ENCODE assay signal across 1 cellular context in the genomic region with DNA sequence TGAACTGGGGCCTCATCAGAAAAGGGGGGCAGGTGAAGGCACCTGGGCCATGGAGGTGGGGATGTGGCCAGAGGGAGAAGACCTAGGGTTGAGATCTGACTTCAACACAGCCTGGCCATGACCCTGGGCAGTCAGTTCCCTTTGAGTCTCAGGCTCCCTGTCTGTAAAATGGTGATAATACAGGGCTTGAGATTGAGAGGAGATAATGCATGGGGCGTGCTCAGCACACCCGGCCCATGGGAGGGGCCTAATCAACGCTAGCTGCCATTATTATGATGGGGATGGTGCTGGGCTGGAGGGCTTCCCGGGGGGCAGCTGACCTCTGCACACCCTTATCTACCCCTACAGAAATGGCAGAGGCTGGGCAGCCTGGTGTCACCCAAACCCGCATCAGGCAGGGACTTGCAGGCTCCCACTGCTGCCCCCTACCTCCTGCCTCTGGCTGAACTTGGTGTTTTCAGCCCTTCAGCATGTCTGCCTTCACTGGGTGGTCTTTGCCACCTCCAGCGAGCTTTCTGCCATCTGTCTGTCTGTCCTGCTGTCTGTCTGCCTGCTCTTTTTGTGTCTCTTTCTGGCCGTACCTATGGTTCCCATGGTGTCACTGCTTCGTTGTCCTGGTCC.
TF ChIP-seq lines count a peak whose summit lies in the region.

No MANE protein-coding gene starts in this region.

TF ChIP-seq in HEK293, 187 proteins besides CTCF, POLR2A, EP300 and RAD21 (continued from another document):
- TF ChIP-seq, protein P1, sequence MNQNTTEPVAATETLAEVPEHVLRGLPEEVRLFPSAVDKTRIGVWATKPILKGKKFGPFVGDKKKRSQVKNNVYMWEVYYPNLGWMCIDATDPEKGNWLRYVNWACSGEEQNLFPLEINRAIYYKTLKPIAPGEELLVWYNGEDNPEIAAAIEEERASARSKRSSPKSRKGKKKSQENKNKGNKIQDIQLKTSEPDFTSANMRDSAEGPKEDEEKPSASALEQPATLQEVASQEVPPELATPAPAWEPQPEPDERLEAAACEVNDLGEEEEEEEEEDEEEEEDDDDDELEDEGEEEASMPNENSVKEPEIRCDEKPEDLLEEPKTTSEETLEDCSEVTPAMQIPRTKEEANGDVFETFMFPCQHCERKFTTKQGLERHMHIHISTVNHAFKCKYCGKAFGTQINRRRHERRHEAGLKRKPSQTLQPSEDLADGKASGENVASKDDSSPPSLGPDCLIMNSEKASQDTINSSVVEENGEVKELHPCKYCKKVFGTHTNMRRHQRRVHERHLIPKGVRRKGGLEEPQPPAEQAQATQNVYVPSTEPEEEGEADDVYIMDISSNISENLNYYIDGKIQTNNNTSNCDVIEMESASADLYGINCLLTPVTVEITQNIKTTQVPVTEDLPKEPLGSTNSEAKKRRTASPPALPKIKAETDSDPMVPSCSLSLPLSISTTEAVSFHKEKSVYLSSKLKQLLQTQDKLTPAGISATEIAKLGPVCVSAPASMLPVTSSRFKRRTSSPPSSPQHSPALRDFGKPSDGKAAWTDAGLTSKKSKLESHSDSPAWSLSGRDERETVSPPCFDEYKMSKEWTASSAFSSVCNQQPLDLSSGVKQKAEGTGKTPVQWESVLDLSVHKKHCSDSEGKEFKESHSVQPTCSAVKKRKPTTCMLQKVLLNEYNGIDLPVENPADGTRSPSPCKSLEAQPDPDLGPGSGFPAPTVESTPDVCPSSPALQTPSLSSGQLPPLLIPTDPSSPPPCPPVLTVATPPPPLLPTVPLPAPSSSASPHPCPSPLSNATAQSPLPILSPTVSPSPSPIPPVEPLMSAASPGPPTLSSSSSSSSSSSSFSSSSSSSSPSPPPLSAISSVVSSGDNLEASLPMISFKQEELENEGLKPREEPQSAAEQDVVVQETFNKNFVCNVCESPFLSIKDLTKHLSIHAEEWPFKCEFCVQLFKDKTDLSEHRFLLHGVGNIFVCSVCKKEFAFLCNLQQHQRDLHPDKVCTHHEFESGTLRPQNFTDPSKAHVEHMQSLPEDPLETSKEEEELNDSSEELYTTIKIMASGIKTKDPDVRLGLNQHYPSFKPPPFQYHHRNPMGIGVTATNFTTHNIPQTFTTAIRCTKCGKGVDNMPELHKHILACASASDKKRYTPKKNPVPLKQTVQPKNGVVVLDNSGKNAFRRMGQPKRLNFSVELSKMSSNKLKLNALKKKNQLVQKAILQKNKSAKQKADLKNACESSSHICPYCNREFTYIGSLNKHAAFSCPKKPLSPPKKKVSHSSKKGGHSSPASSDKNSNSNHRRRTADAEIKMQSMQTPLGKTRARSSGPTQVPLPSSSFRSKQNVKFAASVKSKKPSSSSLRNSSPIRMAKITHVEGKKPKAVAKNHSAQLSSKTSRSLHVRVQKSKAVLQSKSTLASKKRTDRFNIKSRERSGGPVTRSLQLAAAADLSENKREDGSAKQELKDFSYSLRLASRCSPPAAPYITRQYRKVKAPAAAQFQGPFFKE (tag by site-specific recombination; IDR thresholded peaks at IDR 0.05; ENCODE audit: borderline replicate concordance), result no peak
TF ChIP-seq in HEK293: peak in this region for 1.
